In the genomic region with DNA sequence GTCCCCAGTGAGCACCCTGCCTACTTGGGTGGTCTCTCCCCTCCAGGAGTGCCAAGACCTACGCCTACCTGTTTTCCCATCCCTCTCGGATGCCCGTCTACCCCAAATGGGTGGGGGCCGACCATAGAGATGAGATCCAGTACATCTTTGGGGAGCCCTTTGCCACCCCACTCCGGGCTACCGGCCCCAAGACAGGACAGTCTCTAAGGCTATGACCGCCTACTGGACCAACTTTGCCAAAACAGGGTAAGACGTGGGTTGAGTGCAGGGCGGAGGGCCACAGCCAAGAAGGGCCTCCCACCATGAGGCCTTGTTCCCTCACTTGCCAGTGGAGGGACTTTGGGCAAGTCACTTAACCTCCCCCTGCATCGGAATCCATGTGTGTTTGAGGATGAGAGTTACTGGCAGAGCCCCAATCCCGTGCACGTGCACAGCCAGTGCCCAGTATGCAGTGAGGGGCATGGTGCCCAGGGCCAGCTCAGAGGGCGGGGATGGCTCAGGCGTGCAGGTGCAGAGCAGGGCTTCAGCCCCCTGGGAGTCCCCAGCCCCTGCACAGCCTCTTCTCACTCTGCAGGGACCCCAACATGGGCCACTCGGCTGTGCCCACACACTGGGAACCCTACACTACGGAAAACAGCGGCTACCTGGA, we compare ENCODE assay signal across 3 cellular contexts. TPM values are rescaled to one million over a fixed set of nuclear protein-coding genes. Genes with fewer than 3 reads are reported as not detected.
"Had no signal": no experiment of that assay in that cellular context is flagged by ENCODE, and none has a peak within 500 bp of the region (broad histone marks: within the 10 kb centered on the region; RNA-seq: fewer than 3 reads in every experiment).

No MANE protein-coding gene starts in this region.

RNA-seq across cellular contexts. Expression of a gene that starts 24.6 kb away (rescaled TPM):
- total RNA-seq: occipital lobe, osteoblast had no signal
- polyA plus RNA-seq: naive thymus-derived CD8-positive, alpha-beta T cell had no signal
